Comparison of ENCODE assay signal across 25 cellular contexts in genomic region chr3:174498638-174499037, GRCh38.
DNase-seq lines count a peak whose midpoint lies in the region; ATAC-seq, FAIRE-seq and TF ChIP-seq lines count a peak whose summit lies in the region.
"Had no signal": no experiment of that assay in that cellular context is flagged by ENCODE, and none has a peak within 500 bp of the region (broad histone marks: within the 10 kb centered on the region; RNA-seq: fewer than 3 reads in every experiment).

No MANE protein-coding gene starts in this region.

- intact Hi-C loops in left lung (cut with DNase I) = no loop called here
- intact Hi-C loops in ovary (cut with DNase I) = no loop called here
- intact Hi-C loops in kidney (cut with DNase I) = no loop called here

- TF ChIP-seq POLR2A in ovary (IDR thresholded peaks at IDR 0.05) = no peak

- H3K27me3 Mint-ChIP-seq in stimulated activated naive B cell treated with anti-CD40 and anti-IgM and Interleukin-4, amounts not matched to agents 10 μg/mL and 1 μg/mL and 100 μg/mL, for 72 hours = no peaks in the 10 kb centered on the region
- H3K27me3 Mint-ChIP-seq: progenitor cell of endocrine pancreas had no signal

- DNase-seq in NCI-H526 (lab: John Stamatoyannopoulos, UW) = peak; percentile 3
- no peak for DNase-seq in NCI-H526 treated with DMSO at 0.1 percent for 48 hours (lab: John Stamatoyannopoulos, UW)
- peak; percentile 35 for DNase-seq in adipocyte (ENCODE audit: low read depth)
- DNase-seq in fibroblast of peridontal ligament (ENCODE audit: extremely low read depth) = peak; percentile 55
- DNase-seq in left lung = no peak
- no peak for DNase-seq in ovary
- no peak for DNase-seq in kidney
- DNase-seq in stimulated activated naive B cell treated with anti-CD40 and anti-IgM and Interleukin-4, amounts not matched to agents 10 μg/mL and 1 μg/mL and 100 μg/mL, for 72 hours = no peak
- DNase-seq: activated CD8-positive, alpha-beta memory T cell treated with anti-CD3 and anti-CD28 coated beads for 24 hours; dermis blood vessel endothelial cell; DMS53; NCI-H2029; NCI-H510A; nephron progenitor cell; SIG-M5; stimulated activated CD4-positive, alpha-beta T cell treated with anti-CD3 and anti-CD28 coated beads, Interleukin-4, amount 100 ng/mL, for 24 hours had no signal

- H3K36me3 ChIP-seq in adipocyte (ENCODE audit: control insufficient read depth, insufficient read depth, low read length, severe bottlenecking) (no peaks in the 10 kb centered on the region), left lung (no peaks in the 10 kb centered on the region), ovary (no peaks in the 10 kb centered on the region), kidney (ENCODE audit: control insufficient read depth in 1 of 2, insufficient read depth in 2 of 2, low read length in 2 of 2) (no peaks in the 10 kb centered on the region)
- H3K36me3 ChIP-seq: breast epithelium, HAP-1 had no signal

- H3K36me3 Mint-ChIP-seq in stimulated activated naive B cell treated with anti-CD40 and anti-IgM and Interleukin-4, amounts not matched to agents 10 μg/mL and 1 μg/mL and 100 μg/mL, for 72 hours = no peaks in the 10 kb centered on the region
- H3K36me3 Mint-ChIP-seq: activated naive CD4-positive, alpha-beta T cell treated with anti-CD3 and anti-CD28 coated beads, Interleukin-2, amount 50 U/mL, for 72 hours; CD14-positive monocyte had no signal

- no peaks in the 10 kb centered on the region for H3K9me3 Mint-ChIP-seq in stimulated activated naive B cell treated with anti-CD40 and anti-IgM and Interleukin-4, amounts not matched to agents 10 μg/mL and 1 μg/mL and 100 μg/mL, for 72 hours
- H3K9me3 Mint-ChIP-seq: activated naive CD4-positive, alpha-beta T cell treated with anti-CD3 and anti-CD28 coated beads, Interleukin-2, amount 50 U/mL, for 72 hours; nephron progenitor cell had no signal

- H3K27me3 ChIP-seq in adipocyte (replicated peaks; ENCODE audit: control insufficient read depth, insufficient read depth, low read length) (no peaks in the 10 kb centered on the region), left lung (no peaks in the 10 kb centered on the region), ovary (no peaks in the 10 kb centered on the region)
- H3K27me3 ChIP-seq: breast epithelium had no signal

- no peak overlapping the region for H3K4me3 Mint-ChIP-seq in stimulated activated naive B cell treated with anti-CD40 and anti-IgM and Interleukin-4, amounts not matched to agents 10 μg/mL and 1 μg/mL and 100 μg/mL, for 72 hours
- H3K4me3 Mint-ChIP-seq: CD14-positive monocyte, nephron progenitor cell had no signal

- H3K4me3 ChIP-seq in adipocyte (ENCODE audit: low read length) (no peak overlapping the region), left lung (no peak overlapping the region), ovary (no peak overlapping the region), kidney (ENCODE audit: low read length in 2 of 2) (no peak overlapping the region)
- H3K4me3 ChIP-seq: breast epithelium, HAP-1, K562, smooth muscle cell had no signal

- H3K4me1 ChIP-seq in adipocyte (ENCODE audit: control insufficient read depth, insufficient read depth, low read length) (peaks cover 17% of the 10 kb centered on the region), left lung (no peaks in the 10 kb centered on the region), ovary (ENCODE audit: insufficient read depth) (peaks cover 1% of the 10 kb centered on the region), kidney (ENCODE audit: control insufficient read depth in 1 of 2, insufficient read depth in 1 of 2, low read depth in 1 of 2, low read length in 2 of 2) (no peaks in the 10 kb centered on the region)
- H3K4me1 ChIP-seq: breast epithelium, HAP-1 had no signal

- TF ChIP-seq EP300 in ovary (IDR thresholded peaks at IDR 0.05) = no peak

- no peak overlapping the region for H3K27ac ChIP-seq in left lung
- H3K27ac ChIP-seq in ovary = no peak overlapping the region
- H3K27ac ChIP-seq in kidney (ENCODE audit: low read depth in 2 of 2, low read length in 2 of 2) = no peak overlapping the region
- H3K27ac ChIP-seq: 22Rv1, breast epithelium had no signal

- H3K4me1 Mint-ChIP-seq in stimulated activated naive B cell treated with anti-CD40 and anti-IgM and Interleukin-4, amounts not matched to agents 10 μg/mL and 1 μg/mL and 100 μg/mL, for 72 hours = no peaks in the 10 kb centered on the region
- H3K4me1 Mint-ChIP-seq: nephron progenitor cell had no signal

- no peaks in the 10 kb centered on the region for H3K9me3 ChIP-seq in adipocyte (ENCODE audit: control insufficient read depth, low read length)
- no peaks in the 10 kb centered on the region for H3K9me3 ChIP-seq in left lung
- no peaks in the 10 kb centered on the region for H3K9me3 ChIP-seq in ovary
- no peaks in the 10 kb centered on the region for H3K9me3 ChIP-seq in kidney (ENCODE audit: control insufficient read depth in 1 of 2, low read length in 2 of 2)
- H3K9me3 ChIP-seq: breast epithelium, HAP-1 had no signal

- no peak for FAIRE-seq in kidney (lab: Jason Lieb, UNC)
- FAIRE-seq: K562 had no signal

- H3K27ac Mint-ChIP-seq in stimulated activated naive B cell treated with anti-CD40 and anti-IgM and Interleukin-4, amounts not matched to agents 10 μg/mL and 1 μg/mL and 100 μg/mL, for 72 hours = no peak overlapping the region
- H3K27ac Mint-ChIP-seq: activated naive CD4-positive, alpha-beta T cell treated with anti-CD3 and anti-CD28 coated beads, Interleukin-2, amount 50 U/mL, for 72 hours; CD14-positive monocyte; nephron progenitor cell; progenitor cell of endocrine pancreas had no signal

- H3K9ac ChIP-seq in adipocyte (ENCODE audit: low read length) (no peak overlapping the region), kidney (ENCODE audit: low read length in 2 of 2) (no peak overlapping the region)

- no peak for TF ChIP-seq CTCF in left lung (IDR thresholded peaks at IDR 0.05)
- no peak for TF ChIP-seq CTCF in ovary (IDR thresholded peaks at IDR 0.05)
- TF ChIP-seq CTCF in kidney (IDR thresholded peaks at IDR 0.05; ENCODE audit: borderline replicate concordance, extremely low read depth, insufficient read depth) = no peak

- 23 to 35% (median 32%) methylated on average over 2 of the region's 2 CpGs for WGBS in ovary, 3 donors

- ATAC-seq in left lung = no peak
- no peak for ATAC-seq in stimulated activated naive B cell treated with anti-CD40 and anti-IgM and Interleukin-4, amounts not matched to agents 10 μg/mL and 1 μg/mL and 100 μg/mL, for 72 hours (replicated peaks)
- ATAC-seq: activated CD4-positive, CD25-positive, alpha-beta regulatory T cell treated with anti-CD3 and anti-CD28 coated beads, Interleukin-2, amount 50 U/mL, for 24 hours; activated naive CD4-positive, alpha-beta T cell treated with anti-CD3 and anti-CD28 coated beads, Interleukin-2, amount 50 U/mL, for 72 hours; K562 had no signal

Comparison
In these comparisons a context has a peak if more than half of its experiments do, and no peak if none do; other contexts are left out.
1. DNase-seq: peak in NCI-H526 (2 of 2), adipocyte (single experiment) and fibroblast of peridontal ligament (single experiment); none in NCI-H526 treated with DMSO at 0.1 percent for 48 hours (single experiment), left lung (0 of 2), ovary (0 of 5), kidney (single experiment) and stimulated activated naive B cell treated with anti-CD40 and anti-IgM and Interleukin-4, amounts not matched to agents 10 μg/mL and 1 μg/mL and 100 μg/mL, for 72 hours (single experiment).